17 cellular contexts compared by ENCODE assay signal in genomic region chr1:174626031-174627020, GRCh38.
A peak's percentile ranks its signal among the peaks of the same experiment; 100 is the strongest.
DNase-seq lines count a peak whose midpoint lies in the region; ATAC-seq and TF ChIP-seq lines count a peak whose summit lies in the region.
"Had no signal": no experiment of that assay in that cellular context is flagged by ENCODE, and none has a peak within 500 bp of the region (broad histone marks: within the 10 kb centered on the region; RNA-seq: fewer than 3 reads in every experiment).

No MANE protein-coding gene starts in this region.

- no peaks in the 10 kb centered on the region for H3K79me2 ChIP-seq in mammary epithelial cell (ENCODE audit: insufficient read depth, low read length)

- peaks cover 0 to 5% of the 10 kb centered on the region in 2 donors for H3K9me3 Mint-ChIP-seq in stimulated activated naive B cell treated with anti-CD40 and anti-IgM and Interleukin-4, amounts not matched to agents 10 μg/mL and 1 μg/mL and 100 μg/mL, for 72 hours
- H3K9me3 Mint-ChIP-seq in activated naive CD8-positive, alpha-beta T cell treated with anti-CD3 and anti-CD28 coated beads, Interleukin-2, amount 50 U/mL, for 24 hours = peaks cover 10% of the 10 kb centered on the region
- H3K9me3 Mint-ChIP-seq in immature natural killer cell = no peaks in the 10 kb centered on the region

- H3K36me3 Mint-ChIP-seq in stimulated activated naive B cell treated with anti-CD40 and anti-IgM and Interleukin-4, amounts not matched to agents 10 μg/mL and 1 μg/mL and 100 μg/mL, for 72 hours = peaks cover 3 to 25% of the 10 kb centered on the region in 2 donors
- H3K36me3 Mint-ChIP-seq in activated naive CD8-positive, alpha-beta T cell treated with anti-CD3 and anti-CD28 coated beads, Interleukin-2, amount 50 U/mL, for 24 hours (ENCODE audit: low read depth) = peaks cover 5% of the 10 kb centered on the region
- H3K36me3 Mint-ChIP-seq in immature natural killer cell = no peaks in the 10 kb centered on the region

- dilution Hi-C loops in mammary epithelial cell (cut with HindIII; ENCODE audit: low sequenced_read_pairs) = no loop called here

- H4K20me1 ChIP-seq in mammary epithelial cell (ENCODE audit: insufficient read depth, low read length) = no peaks in the 10 kb centered on the region

- H3K27me3 Mint-ChIP-seq in stimulated activated naive B cell treated with anti-CD40 and anti-IgM and Interleukin-4, amounts not matched to agents 10 μg/mL and 1 μg/mL and 100 μg/mL, for 72 hours = no peaks in the 10 kb centered on the region
- H3K27me3 Mint-ChIP-seq in activated naive CD8-positive, alpha-beta T cell treated with anti-CD3 and anti-CD28 coated beads, Interleukin-2, amount 50 U/mL, for 24 hours = no peaks in the 10 kb centered on the region
- no peaks in the 10 kb centered on the region for H3K27me3 Mint-ChIP-seq in immature natural killer cell (ENCODE audit: low read depth in 3 of 3)
- H3K27me3 Mint-ChIP-seq: naive thymus-derived CD8-positive, alpha-beta T cell had no signal

- no peaks in the 10 kb centered on the region for H3K9me3 ChIP-seq in mammary epithelial cell (replicated peaks; ENCODE audit: insufficient read depth, low read length)
- peaks cover 0 to 5% of the 10 kb centered on the region in 2 donors for H3K9me3 ChIP-seq in breast epithelium
- H3K9me3 ChIP-seq in SJCRH30 (replicated peaks) = no peaks in the 10 kb centered on the region
- H3K9me3 ChIP-seq: HAP-1, transverse colon had no signal

- no peak overlapping the region for H2AFZ ChIP-seq in mammary epithelial cell (ENCODE audit: low read depth, low read length)

- BruUV-seq in mammary epithelial cell (replicated peaks; lab: Mats Ljungman, UMichigan) = no TSS peak

- no peak for TF ChIP-seq POLR2A in breast epithelium (IDR thresholded peaks at IDR 0.05)

- H3K4me3 ChIP-seq in mammary epithelial cell (replicated peaks in 1 of 3; ENCODE audit: insufficient read depth in 1 of 3, low read depth in 2 of 3, low read length in 3 of 3) (no peak overlapping the region), breast epithelium (no peak overlapping the region), SJCRH30 (no peak overlapping the region)
- H3K4me3 ChIP-seq: HAP-1, transverse colon had no signal

- no peaks in the 10 kb centered on the region for H3K27me3 ChIP-seq in mammary epithelial cell (ENCODE audit: insufficient read depth, low read length)
- no peaks in the 10 kb centered on the region for H3K27me3 ChIP-seq in breast epithelium
- no peaks in the 10 kb centered on the region for H3K27me3 ChIP-seq in SJCRH30
- H3K27me3 ChIP-seq: transverse colon had no signal

- no peak for ATAC-seq in stimulated activated naive B cell treated with anti-CD40 and anti-IgM and Interleukin-4, amounts not matched to agents 10 μg/mL and 1 μg/mL and 100 μg/mL, for 72 hours (replicated peaks)
- no peak for ATAC-seq in activated naive CD8-positive, alpha-beta T cell treated with anti-CD3 and anti-CD28 coated beads, Interleukin-2, amount 50 U/mL, for 24 hours
- ATAC-seq: naive thymus-derived CD8-positive, alpha-beta T cell had no signal

- WGBS in mammary epithelial cell (ENCODE audit: low coverage, missing lambda C conversion rate) = 62% methylated on average over 6 of the region's 6 CpGs

- intact Hi-C loops in mammary epithelial cell (cut with micrococcal nuclease) = no loop called here
- intact Hi-C loops in breast epithelium (cut with DNase I; ENCODE audit: low total_unique reads) = no loop called here

- H3K4me2 ChIP-seq in mammary epithelial cell (ENCODE audit: insufficient read depth, low read depth, low read length) = no peak overlapping the region

- H3K27ac Mint-ChIP-seq in stimulated activated naive B cell treated with anti-CD40 and anti-IgM and Interleukin-4, amounts not matched to agents 10 μg/mL and 1 μg/mL and 100 μg/mL, for 72 hours = no peak overlapping the region
- no peak overlapping the region for H3K27ac Mint-ChIP-seq in activated naive CD8-positive, alpha-beta T cell treated with anti-CD3 and anti-CD28 coated beads, Interleukin-2, amount 50 U/mL, for 24 hours
- H3K27ac Mint-ChIP-seq in immature natural killer cell = peak overlapping the region in 1 of 6 donors; percentile 41
- H3K27ac Mint-ChIP-seq: T-helper 1 cell treated with Interleukin-12 subunit alpha and Interleukin-12 subunit beta and Interleukin-4 antibody, amounts not matched to agents 30 μg/mL and 1 μg/mL, for 36 hours had no signal

- H3K4me3 Mint-ChIP-seq in stimulated activated naive B cell treated with anti-CD40 and anti-IgM and Interleukin-4, amounts not matched to agents 10 μg/mL and 1 μg/mL and 100 μg/mL, for 72 hours = no peak overlapping the region
- no peak overlapping the region for H3K4me3 Mint-ChIP-seq in activated naive CD8-positive, alpha-beta T cell treated with anti-CD3 and anti-CD28 coated beads, Interleukin-2, amount 50 U/mL, for 24 hours
- H3K4me3 Mint-ChIP-seq in immature natural killer cell = no peak overlapping the region
- H3K4me3 Mint-ChIP-seq: naive thymus-derived CD8-positive, alpha-beta T cell; T-helper 1 cell treated with Interleukin-12 subunit alpha and Interleukin-12 subunit beta and Interleukin-4 antibody, amounts not matched to agents 30 μg/mL and 1 μg/mL, for 36 hours had no signal

- no peak overlapping the region for H3K27ac ChIP-seq in mammary epithelial cell (ENCODE audit: insufficient read depth, low read depth, low read length)
- H3K27ac ChIP-seq in breast epithelium = no peak overlapping the region
- no peak overlapping the region for H3K27ac ChIP-seq in SJCRH30
- H3K27ac ChIP-seq: transverse colon had no signal

- CTCF ChIA-PET in mammary epithelial cell (lab: Charles Lee; ENCODE audit: low non-redundant PET) = no interaction called here

- no peaks in the 10 kb centered on the region for H3K36me3 ChIP-seq in mammary epithelial cell (ENCODE audit: insufficient read depth, low read length)
- H3K36me3 ChIP-seq in breast epithelium = no peaks in the 10 kb centered on the region
- H3K36me3 ChIP-seq in SJCRH30 = no peaks in the 10 kb centered on the region
- H3K36me3 ChIP-seq: HAP-1, transverse colon had no signal

- H3K4me1 Mint-ChIP-seq in stimulated activated naive B cell treated with anti-CD40 and anti-IgM and Interleukin-4, amounts not matched to agents 10 μg/mL and 1 μg/mL and 100 μg/mL, for 72 hours = peaks cover 0 to 4% of the 10 kb centered on the region in 2 donors
- no peaks in the 10 kb centered on the region for H3K4me1 Mint-ChIP-seq in activated naive CD8-positive, alpha-beta T cell treated with anti-CD3 and anti-CD28 coated beads, Interleukin-2, amount 50 U/mL, for 24 hours
- H3K4me1 Mint-ChIP-seq in immature natural killer cell = peaks cover 0 to 2% of the 10 kb centered on the region in 2 donors

- no peak overlapping the region for H3K9ac ChIP-seq in mammary epithelial cell (ENCODE audit: insufficient read depth, low read length)

- H3K4me1 ChIP-seq in mammary epithelial cell (ENCODE audit: insufficient read depth, low read length) = no peaks in the 10 kb centered on the region
- no peaks in the 10 kb centered on the region for H3K4me1 ChIP-seq in breast epithelium
- H3K4me1 ChIP-seq in SJCRH30 = peaks cover 7% of the 10 kb centered on the region; the same call in 1 of the 2 replicates
- H3K4me1 ChIP-seq: HAP-1, transverse colon had no signal

- peak; percentile 82 for DNase-seq in mammary epithelial cell
- DNase-seq in breast epithelium (ENCODE audit: low spot score in 2 of 2) = no peak
- DNase-seq in SJCRH30 = peak; percentile 12 to 45
- peak; percentile 3 for DNase-seq in foreskin melanocyte
- no peak for DNase-seq in stimulated activated CD4-positive, alpha-beta T cell treated with anti-CD3 and anti-CD28 coated beads, Interleukin-15, amount 100 ng/mL, for 24 hours
- DNase-seq in stimulated activated naive B cell treated with anti-CD40 and anti-IgM and Interleukin-4, amounts not matched to agents 10 μg/mL and 1 μg/mL and 100 μg/mL, for 72 hours = no peak
- DNase-seq in activated naive CD8-positive, alpha-beta T cell treated with anti-CD3 and anti-CD28 coated beads, Interleukin-2, amount 50 U/mL, for 24 hours = no peak
- no peak for DNase-seq in immature natural killer cell
- DNase-seq: activated CD4-positive, alpha-beta T cell treated with anti-CD3 and anti-CD28 coated beads, Interleukin-2, amount 50 U/mL, for 1 hour; activated naive CD4-positive, alpha-beta T cell treated with Interleukin-2 at 50 U/mL for 16 hours; kidney glomerular epithelial cell; naive thymus-derived CD8-positive, alpha-beta T cell; NCI-H1048; small intestine; transverse colon had no signal

- TF ChIP-seq CTCF in mammary epithelial cell (conservative IDR thresholded peaks at IDR 0.05 in 1 of 2, IDR thresholded peaks at IDR 0.05 in 1 of 2; ENCODE audit: extremely low read depth in 1 of 2, insufficient read depth in 1 of 2, low read depth in 1 of 2, low read length in 2 of 2) (no peak), breast epithelium (IDR thresholded peaks at IDR 0.05) (no peak)

- in situ Hi-C loops in mammary epithelial cell (cut with MboI; ENCODE audit: low sequenced_read_pairs in 2 of 2) = no loop called here

Comparison
In these comparisons a context has a peak if more than half of its experiments do, and no peak if none do; other contexts are left out.
1. DNase-seq: peak in mammary epithelial cell (single experiment), SJCRH30 (2 of 2) and foreskin melanocyte (single experiment); none in breast epithelium (0 of 2), stimulated activated CD4-positive, alpha-beta T cell treated with anti-CD3 and anti-CD28 coated beads, Interleukin-15, amount 100 ng/mL, for 24 hours (single experiment), stimulated activated naive B cell treated with anti-CD40 and anti-IgM and Interleukin-4, amounts not matched to agents 10 μg/mL and 1 μg/mL and 100 μg/mL, for 72 hours (single experiment), activated naive CD8-positive, alpha-beta T cell treated with anti-CD3 and anti-CD28 coated beads, Interleukin-2, amount 50 U/mL, for 24 hours (single experiment) and immature natural killer cell (0 of 3).